22 cellular contexts compared by ENCODE assay signal in the genomic region with DNA sequence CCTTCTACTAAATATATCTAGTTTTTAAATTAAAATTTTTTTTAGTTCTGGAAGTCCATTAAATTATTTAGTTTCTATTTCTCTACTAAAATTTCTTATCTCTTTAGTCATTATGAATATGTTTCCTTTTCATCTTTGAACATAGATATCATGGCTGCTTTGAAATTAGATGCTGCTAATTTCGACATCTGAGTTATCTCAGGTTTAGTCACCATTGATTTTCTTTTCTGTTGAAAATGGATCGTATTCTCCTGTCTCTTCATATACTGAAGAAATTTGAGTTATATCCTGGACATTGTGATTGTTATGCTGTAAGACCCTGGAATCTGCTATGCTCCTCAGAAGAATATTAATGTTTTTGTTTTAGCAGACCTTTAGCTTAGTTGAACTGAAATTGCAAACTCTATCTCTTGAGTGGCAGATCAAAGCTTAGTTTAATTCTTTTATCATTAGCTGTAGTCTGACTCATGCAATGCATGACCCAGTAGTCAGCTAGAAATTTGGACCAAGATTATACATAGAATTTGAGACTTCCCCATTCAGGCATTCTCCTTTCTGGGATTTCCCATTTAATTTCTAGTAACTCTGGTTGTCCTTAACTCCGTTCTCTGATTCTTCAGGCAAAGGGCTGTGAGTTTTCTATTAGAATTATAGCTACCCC.
DNase-seq lines count a peak whose midpoint lies in the region; TF ChIP-seq lines count a peak whose summit lies in the region.
"Had no signal": no experiment of that assay in that cellular context is flagged by ENCODE, and none has a peak within 500 bp of the region (broad histone marks: within the 10 kb centered on the region; RNA-seq: fewer than 3 reads in every experiment).

No MANE protein-coding gene starts in this region.

- DNase-seq in AG08395 (ENCODE audit: low spot score) = peak; percentile 21
- DNase-seq in HS-27A (ENCODE audit: low read depth) = peak; percentile 48
- peak; percentile 8 for DNase-seq in amniotic stem cell (lab: John Stamatoyannopoulos, UW)
- peak; percentile 5 for DNase-seq in hepatic stellate cell (ENCODE audit: low spot score)
- no peak for DNase-seq in SK-N-SH
- no peak for DNase-seq in esophagus squamous epithelium (lab: John Stamatoyannopoulos, UW)
- no peak for DNase-seq in GF-D8 (lab: John Stamatoyannopoulos, UW)
- no peak for DNase-seq in anterior cingulate cortex (lab: John Stamatoyannopoulos, UW)
- DNase-seq: activated CD4-positive, alpha-beta memory T cell treated with anti-CD3 and anti-CD28 coated beads, Interleukin-2, amount 10 ng/mL, durations not matched to agents 7 days and 5 days; activated naive CD8-positive, alpha-beta T cell treated with anti-CD3 and anti-CD28 coated beads for 36 hours; activated T-cell treated with anti-CD3 and anti-CD28 coated beads, Interleukin-2, amount 50 U/mL, for 72 hours; cerebellar nuclear complex; COR-L47; endodermal cell; GOT3; KG1; NCI-H1105; NCI-H774; RPMI8226; stimulated activated CD4-positive, alpha-beta T cell treated with anti-CD3 and anti-CD28 coated beads, Interleukin-4, amount 100 ng/mL, for 1 hour; substantia nigra had no signal

- no peaks in the 10 kb centered on the region for H3K79me2 ChIP-seq in SK-N-SH (ENCODE audit: insufficient read depth)

- no peaks in the 10 kb centered on the region for H3K36me3 ChIP-seq in SK-N-SH (replicated peaks in 1 of 2; ENCODE audit: control insufficient read depth in 1 of 2, insufficient read depth in 2 of 2, low read length in 1 of 2)
- no peaks in the 10 kb centered on the region for H3K36me3 ChIP-seq in esophagus squamous epithelium
- H3K36me3 ChIP-seq: gastroesophageal sphincter had no signal

- no peaks in the 10 kb centered on the region for H4K20me1 ChIP-seq in SK-N-SH (ENCODE audit: insufficient read depth)

- TF ChIP-seq EP300 in SK-N-SH (IDR thresholded peaks at IDR 0.05; ENCODE audit: borderline replicate concordance in 1 of 2, low read depth in 1 of 2, low read length in 1 of 2) = no peak

- H3K9me3 ChIP-seq in SK-N-SH (no peaks in the 10 kb centered on the region), esophagus squamous epithelium (no peaks in the 10 kb centered on the region)

- intact Hi-C loops in esophagus squamous epithelium (cut with DNase I) = no loop called here

- H3K9ac ChIP-seq in SK-N-SH = no peak overlapping the region

- H3K9me2 ChIP-seq in SK-N-SH = no peaks in the 10 kb centered on the region

- H3K4me1 ChIP-seq in SK-N-SH (ENCODE audit: control insufficient read depth in 1 of 2, insufficient read depth in 2 of 2, low read depth in 1 of 2, low read length in 1 of 2) = no peaks in the 10 kb centered on the region
- H3K4me1 ChIP-seq in esophagus squamous epithelium = no peaks in the 10 kb centered on the region
- H3K4me1 ChIP-seq: gastroesophageal sphincter had no signal

- no peak overlapping the region for H3K27ac ChIP-seq in SK-N-SH (ENCODE audit: low read depth in 2 of 2, low read length in 1 of 2)
- H3K27ac ChIP-seq in esophagus squamous epithelium = no peak overlapping the region
- H3K27ac ChIP-seq: gastroesophageal sphincter had no signal

- H3K27me3 ChIP-seq in SK-N-SH (ENCODE audit: insufficient read depth) = no peaks in the 10 kb centered on the region
- H3K27me3 ChIP-seq in esophagus squamous epithelium = no peaks in the 10 kb centered on the region
- H3K27me3 ChIP-seq: gastroesophageal sphincter had no signal

- no peak overlapping the region for H3K4me3 ChIP-seq in SK-N-SH (ENCODE audit: low read depth in 2 of 2, low read length in 1 of 2)
- no peak overlapping the region for H3K4me3 ChIP-seq in esophagus squamous epithelium
- H3K4me3 ChIP-seq: gastroesophageal sphincter had no signal

- TF ChIP-seq CTCF in SK-N-SH (IDR thresholded peaks at IDR 0.05) = no peak
- TF ChIP-seq CTCF in esophagus squamous epithelium (IDR thresholded peaks at IDR 0.05) = no peak

- TF ChIP-seq RAD21 in SK-N-SH (IDR thresholded peaks at IDR 0.05; ENCODE audit: low read length) = no peak

- no peak overlapping the region for H3K4me2 ChIP-seq in SK-N-SH

- WGBS in SK-N-SH (ENCODE audit: low lambda C conversion rate) = 36% methylated on average over 3 of the region's 3 CpGs
- 65 to 66% methylated on average over 3 of the region's 3 CpGs for WGBS in esophagus squamous epithelium, 2 donors

- CTCF ChIA-PET in SK-N-SH (lab: Yijun Ruan, JAX) = interaction anchor here (1.2 kb wide), 1 partner anchor 11 kb away, joined by 3 read pairs; no protein-coding TSS in a partner anchor

- H3F3A ChIP-seq in SK-N-SH (replicated peaks; ENCODE audit: insufficient read depth) = no peaks in the 10 kb centered on the region

- no peak for TF ChIP-seq POLR2A in esophagus squamous epithelium (IDR thresholded peaks at IDR 0.05)

- POLR2A ChIA-PET in SK-N-SH (lab: Yijun Ruan, JAX) = no interaction called here

- H2AFZ ChIP-seq in SK-N-SH (ENCODE audit: low read depth) = no peak overlapping the region

TF ChIP-seq in SK-N-SH, 30 proteins besides CTCF, POLR2A, EP300 and RAD21:
- no peak for TF ChIP-seq MEF2A (IDR thresholded peaks at IDR 0.05; ENCODE audit: borderline replicate concordance, low read depth)
- TF ChIP-seq, protein P1, sequence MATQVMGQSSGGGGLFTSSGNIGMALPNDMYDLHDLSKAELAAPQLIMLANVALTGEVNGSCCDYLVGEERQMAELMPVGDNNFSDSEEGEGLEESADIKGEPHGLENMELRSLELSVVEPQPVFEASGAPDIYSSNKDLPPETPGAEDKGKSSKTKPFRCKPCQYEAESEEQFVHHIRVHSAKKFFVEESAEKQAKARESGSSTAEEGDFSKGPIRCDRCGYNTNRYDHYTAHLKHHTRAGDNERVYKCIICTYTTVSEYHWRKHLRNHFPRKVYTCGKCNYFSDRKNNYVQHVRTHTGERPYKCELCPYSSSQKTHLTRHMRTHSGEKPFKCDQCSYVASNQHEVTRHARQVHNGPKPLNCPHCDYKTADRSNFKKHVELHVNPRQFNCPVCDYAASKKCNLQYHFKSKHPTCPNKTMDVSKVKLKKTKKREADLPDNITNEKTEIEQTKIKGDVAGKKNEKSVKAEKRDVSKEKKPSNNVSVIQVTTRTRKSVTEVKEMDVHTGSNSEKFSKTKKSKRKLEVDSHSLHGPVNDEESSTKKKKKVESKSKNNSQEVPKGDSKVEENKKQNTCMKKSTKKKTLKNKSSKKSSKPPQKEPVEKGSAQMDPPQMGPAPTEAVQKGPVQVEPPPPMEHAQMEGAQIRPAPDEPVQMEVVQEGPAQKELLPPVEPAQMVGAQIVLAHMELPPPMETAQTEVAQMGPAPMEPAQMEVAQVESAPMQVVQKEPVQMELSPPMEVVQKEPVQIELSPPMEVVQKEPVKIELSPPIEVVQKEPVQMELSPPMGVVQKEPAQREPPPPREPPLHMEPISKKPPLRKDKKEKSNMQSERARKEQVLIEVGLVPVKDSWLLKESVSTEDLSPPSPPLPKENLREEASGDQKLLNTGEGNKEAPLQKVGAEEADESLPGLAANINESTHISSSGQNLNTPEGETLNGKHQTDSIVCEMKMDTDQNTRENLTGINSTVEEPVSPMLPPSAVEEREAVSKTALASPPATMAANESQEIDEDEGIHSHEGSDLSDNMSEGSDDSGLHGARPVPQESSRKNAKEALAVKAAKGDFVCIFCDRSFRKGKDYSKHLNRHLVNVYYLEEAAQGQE (IDR thresholded peaks at IDR 0.05; ENCODE audit: low read depth, low read length) = no peak
- TF ChIP-seq MAX (IDR thresholded peaks at IDR 0.05; ENCODE audit: low read depth) = no peak
- no peak for TF ChIP-seq NFIC (IDR thresholded peaks at IDR 0.05; ENCODE audit: borderline replicate concordance)
- no peak for TF ChIP-seq NRF1 (IDR thresholded peaks at IDR 0.05; ENCODE audit: low read depth, low read length)
- no peak for TF ChIP-seq FOXM1 (IDR thresholded peaks at IDR 0.05; ENCODE audit: low read depth)
- TF ChIP-seq, protein P2, sequence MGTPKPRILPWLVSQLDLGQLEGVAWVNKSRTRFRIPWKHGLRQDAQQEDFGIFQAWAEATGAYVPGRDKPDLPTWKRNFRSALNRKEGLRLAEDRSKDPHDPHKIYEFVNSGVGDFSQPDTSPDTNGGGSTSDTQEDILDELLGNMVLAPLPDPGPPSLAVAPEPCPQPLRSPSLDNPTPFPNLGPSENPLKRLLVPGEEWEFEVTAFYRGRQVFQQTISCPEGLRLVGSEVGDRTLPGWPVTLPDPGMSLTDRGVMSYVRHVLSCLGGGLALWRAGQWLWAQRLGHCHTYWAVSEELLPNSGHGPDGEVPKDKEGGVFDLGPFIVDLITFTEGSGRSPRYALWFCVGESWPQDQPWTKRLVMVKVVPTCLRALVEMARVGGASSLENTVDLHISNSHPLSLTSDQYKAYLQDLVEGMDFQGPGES (IDR thresholded peaks at IDR 0.05; ENCODE audit: low read depth, low read length) = no peak
- no peak for TF ChIP-seq JUND (IDR thresholded peaks at IDR 0.05)

Comparison
In these comparisons a context has a peak if more than half of its experiments do, and no peak if none do; other contexts are left out.
1. DNase-seq: peak in AG08395 (single experiment), HS-27A (single experiment), amniotic stem cell (single experiment) and hepatic stellate cell (single experiment); none in SK-N-SH (single experiment), esophagus squamous epithelium (single experiment), GF-D8 (single experiment) and anterior cingulate cortex (0 of 58).